2 cellular contexts compared by ENCODE assay signal in the genomic region with DNA sequence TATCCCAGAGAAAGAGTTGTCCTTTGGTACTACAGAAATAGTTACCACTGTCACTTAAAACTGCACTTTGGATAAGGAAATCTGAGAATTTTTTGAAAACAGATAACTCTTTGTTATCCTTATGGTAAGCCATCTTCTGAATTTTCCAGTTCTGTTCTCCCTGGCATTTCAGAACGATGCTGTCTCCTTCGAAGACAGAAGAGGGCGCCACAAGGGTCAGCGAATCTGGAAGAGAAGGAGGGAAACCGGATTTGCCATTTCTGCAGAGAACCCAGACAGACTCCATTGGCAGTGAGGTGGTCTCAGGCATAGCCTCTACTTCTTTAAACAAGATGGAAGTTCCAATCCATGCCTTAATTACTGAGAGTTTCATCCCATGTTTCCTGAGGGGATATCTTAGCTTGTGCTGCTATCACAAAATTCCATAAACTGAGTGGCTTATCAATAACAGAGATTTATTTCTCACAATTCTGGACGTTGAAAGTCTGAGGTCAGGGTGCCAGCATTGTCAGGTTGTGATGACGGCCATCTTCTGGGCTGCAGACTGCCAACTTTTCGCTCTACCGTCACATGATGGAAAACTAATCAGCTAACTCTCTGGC.
TF ChIP-seq lines count a peak whose summit lies in the region.

No MANE protein-coding gene starts in this region.

TF ChIP-seq in Ishikawa, 13 proteins besides CTCF, POLR2A, EP300 and RAD21:
- TF ChIP-seq, protein P1, sequence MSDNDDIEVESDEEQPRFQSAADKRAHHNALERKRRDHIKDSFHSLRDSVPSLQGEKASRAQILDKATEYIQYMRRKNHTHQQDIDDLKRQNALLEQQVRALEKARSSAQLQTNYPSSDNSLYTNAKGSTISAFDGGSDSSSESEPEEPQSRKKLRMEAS (IDR thresholded peaks at IDR 0.05): no peak
- TF ChIP-seq, protein P2, sequence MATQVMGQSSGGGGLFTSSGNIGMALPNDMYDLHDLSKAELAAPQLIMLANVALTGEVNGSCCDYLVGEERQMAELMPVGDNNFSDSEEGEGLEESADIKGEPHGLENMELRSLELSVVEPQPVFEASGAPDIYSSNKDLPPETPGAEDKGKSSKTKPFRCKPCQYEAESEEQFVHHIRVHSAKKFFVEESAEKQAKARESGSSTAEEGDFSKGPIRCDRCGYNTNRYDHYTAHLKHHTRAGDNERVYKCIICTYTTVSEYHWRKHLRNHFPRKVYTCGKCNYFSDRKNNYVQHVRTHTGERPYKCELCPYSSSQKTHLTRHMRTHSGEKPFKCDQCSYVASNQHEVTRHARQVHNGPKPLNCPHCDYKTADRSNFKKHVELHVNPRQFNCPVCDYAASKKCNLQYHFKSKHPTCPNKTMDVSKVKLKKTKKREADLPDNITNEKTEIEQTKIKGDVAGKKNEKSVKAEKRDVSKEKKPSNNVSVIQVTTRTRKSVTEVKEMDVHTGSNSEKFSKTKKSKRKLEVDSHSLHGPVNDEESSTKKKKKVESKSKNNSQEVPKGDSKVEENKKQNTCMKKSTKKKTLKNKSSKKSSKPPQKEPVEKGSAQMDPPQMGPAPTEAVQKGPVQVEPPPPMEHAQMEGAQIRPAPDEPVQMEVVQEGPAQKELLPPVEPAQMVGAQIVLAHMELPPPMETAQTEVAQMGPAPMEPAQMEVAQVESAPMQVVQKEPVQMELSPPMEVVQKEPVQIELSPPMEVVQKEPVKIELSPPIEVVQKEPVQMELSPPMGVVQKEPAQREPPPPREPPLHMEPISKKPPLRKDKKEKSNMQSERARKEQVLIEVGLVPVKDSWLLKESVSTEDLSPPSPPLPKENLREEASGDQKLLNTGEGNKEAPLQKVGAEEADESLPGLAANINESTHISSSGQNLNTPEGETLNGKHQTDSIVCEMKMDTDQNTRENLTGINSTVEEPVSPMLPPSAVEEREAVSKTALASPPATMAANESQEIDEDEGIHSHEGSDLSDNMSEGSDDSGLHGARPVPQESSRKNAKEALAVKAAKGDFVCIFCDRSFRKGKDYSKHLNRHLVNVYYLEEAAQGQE (IDR thresholded peaks at IDR 0.05; ENCODE audit: low read depth): no peak
- TF ChIP-seq, protein P3, sequence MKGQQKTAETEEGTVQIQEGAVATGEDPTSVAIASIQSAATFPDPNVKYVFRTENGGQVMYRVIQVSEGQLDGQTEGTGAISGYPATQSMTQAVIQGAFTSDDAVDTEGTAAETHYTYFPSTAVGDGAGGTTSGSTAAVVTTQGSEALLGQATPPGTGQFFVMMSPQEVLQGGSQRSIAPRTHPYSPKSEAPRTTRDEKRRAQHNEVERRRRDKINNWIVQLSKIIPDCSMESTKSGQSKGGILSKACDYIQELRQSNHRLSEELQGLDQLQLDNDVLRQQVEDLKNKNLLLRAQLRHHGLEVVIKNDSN (IDR thresholded peaks at IDR 0.05): no peak
- TF ChIP-seq TEAD4 (IDR thresholded peaks at IDR 0.05) (no peak), TCF12 (IDR thresholded peaks at IDR 0.05; ENCODE audit: low read depth) (no peak), FOXM1 (IDR thresholded peaks at IDR 0.05; ENCODE audit: borderline replicate concordance, low read depth) (no peak), CEBPB (IDR thresholded peaks at IDR 0.05) (no peak), YY1 (IDR thresholded peaks at IDR 0.05; ENCODE audit: low read depth) (no peak), ZBTB7A (IDR thresholded peaks at IDR 0.05; ENCODE audit: low read depth) (no peak), NFIC (IDR thresholded peaks at IDR 0.05) (no peak), TAF1 (IDR thresholded peaks at IDR 0.05; ENCODE audit: low read depth) (no peak), CREB1 (IDR thresholded peaks at IDR 0.05; ENCODE audit: low read depth) (no peak), EGR1 (IDR thresholded peaks at IDR 0.05) (no peak)

TF ChIP-seq in K562, 482 proteins besides CTCF, POLR2A, EP300 and RAD21:
- TF ChIP-seq, protein P4, sequence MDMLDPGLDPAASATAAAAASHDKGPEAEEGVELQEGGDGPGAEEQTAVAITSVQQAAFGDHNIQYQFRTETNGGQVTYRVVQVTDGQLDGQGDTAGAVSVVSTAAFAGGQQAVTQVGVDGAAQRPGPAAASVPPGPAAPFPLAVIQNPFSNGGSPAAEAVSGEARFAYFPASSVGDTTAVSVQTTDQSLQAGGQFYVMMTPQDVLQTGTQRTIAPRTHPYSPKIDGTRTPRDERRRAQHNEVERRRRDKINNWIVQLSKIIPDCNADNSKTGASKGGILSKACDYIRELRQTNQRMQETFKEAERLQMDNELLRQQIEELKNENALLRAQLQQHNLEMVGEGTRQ (CRISPR knock-in tag; IDR thresholded peaks at IDR 0.05): no peak
- no peak for TF ChIP-seq TCF3 (CRISPR knock-in tag; IDR thresholded peaks at IDR 0.05)
- TF ChIP-seq FOXK1 (CRISPR knock-in tag; IDR thresholded peaks at IDR 0.05; ENCODE audit: borderline replicate concordance): no peak
- TF ChIP-seq, protein P5, sequence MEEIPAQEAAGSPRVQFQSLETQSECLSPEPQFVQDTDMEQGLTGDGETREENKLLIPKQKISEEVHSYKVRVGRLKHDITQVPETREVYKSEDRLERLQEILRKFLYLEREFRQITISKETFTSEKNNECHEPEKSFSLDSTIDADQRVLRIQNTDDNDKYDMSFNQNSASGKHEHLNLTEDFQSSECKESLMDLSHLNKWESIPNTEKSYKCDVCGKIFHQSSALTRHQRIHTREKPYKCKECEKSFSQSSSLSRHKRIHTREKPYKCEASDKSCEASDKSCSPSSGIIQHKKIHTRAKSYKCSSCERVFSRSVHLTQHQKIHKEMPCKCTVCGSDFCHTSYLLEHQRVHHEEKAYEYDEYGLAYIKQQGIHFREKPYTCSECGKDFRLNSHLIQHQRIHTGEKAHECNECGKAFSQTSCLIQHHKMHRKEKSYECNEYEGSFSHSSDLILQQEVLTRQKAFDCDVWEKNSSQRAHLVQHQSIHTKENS (CRISPR knock-in tag; IDR thresholded peaks at IDR 0.05): no peak
- TF ChIP-seq PYGO2 (tag; IDR thresholded peaks at IDR 0.05): no peak
- no peak for TF ChIP-seq ZFP30 (CRISPR knock-in tag; IDR thresholded peaks at IDR 0.05; ENCODE audit: borderline replicate concordance)
- TF ChIP-seq, protein P6, sequence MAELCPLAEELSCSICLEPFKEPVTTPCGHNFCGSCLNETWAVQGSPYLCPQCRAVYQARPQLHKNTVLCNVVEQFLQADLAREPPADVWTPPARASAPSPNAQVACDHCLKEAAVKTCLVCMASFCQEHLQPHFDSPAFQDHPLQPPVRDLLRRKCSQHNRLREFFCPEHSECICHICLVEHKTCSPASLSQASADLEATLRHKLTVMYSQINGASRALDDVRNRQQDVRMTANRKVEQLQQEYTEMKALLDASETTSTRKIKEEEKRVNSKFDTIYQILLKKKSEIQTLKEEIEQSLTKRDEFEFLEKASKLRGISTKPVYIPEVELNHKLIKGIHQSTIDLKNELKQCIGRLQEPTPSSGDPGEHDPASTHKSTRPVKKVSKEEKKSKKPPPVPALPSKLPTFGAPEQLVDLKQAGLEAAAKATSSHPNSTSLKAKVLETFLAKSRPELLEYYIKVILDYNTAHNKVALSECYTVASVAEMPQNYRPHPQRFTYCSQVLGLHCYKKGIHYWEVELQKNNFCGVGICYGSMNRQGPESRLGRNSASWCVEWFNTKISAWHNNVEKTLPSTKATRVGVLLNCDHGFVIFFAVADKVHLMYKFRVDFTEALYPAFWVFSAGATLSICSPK (IDR thresholded peaks at IDR 0.05; ENCODE audit: borderline replicate concordance): no peak
- TF ChIP-seq SLC30A9 (CRISPR knock-in tag; IDR thresholded peaks at IDR 0.05): no peak
- TF ChIP-seq PCBP1 (IDR thresholded peaks at IDR 0.05; ENCODE audit: low read depth, low read length, poor library complexity, severe bottlenecking): no peak
- no peak for TF ChIP-seq ILF3 (IDR thresholded peaks at IDR 0.05; ENCODE audit: borderline replicate concordance)
- TF ChIP-seq, protein P7, sequence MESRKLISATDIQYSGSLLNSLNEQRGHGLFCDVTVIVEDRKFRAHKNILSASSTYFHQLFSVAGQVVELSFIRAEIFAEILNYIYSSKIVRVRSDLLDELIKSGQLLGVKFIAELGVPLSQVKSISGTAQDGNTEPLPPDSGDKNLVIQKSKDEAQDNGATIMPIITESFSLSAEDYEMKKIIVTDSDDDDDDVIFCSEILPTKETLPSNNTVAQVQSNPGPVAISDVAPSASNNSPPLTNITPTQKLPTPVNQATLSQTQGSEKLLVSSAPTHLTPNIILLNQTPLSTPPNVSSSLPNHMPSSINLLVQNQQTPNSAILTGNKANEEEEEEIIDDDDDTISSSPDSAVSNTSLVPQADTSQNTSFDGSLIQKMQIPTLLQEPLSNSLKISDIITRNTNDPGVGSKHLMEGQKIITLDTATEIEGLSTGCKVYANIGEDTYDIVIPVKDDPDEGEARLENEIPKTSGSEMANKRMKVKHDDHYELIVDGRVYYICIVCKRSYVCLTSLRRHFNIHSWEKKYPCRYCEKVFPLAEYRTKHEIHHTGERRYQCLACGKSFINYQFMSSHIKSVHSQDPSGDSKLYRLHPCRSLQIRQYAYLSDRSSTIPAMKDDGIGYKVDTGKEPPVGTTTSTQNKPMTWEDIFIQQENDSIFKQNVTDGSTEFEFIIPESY (CRISPR knock-in tag; IDR thresholded peaks at IDR 0.05): no peak
- TF ChIP-seq HOXB6 (CRISPR knock-in tag; IDR thresholded peaks at IDR 0.05; ENCODE audit: borderline replicate concordance): no peak
- TF ChIP-seq NONO (IDR thresholded peaks at IDR 0.05; ENCODE audit: low read depth in 2 of 2, low read length in 1 of 2): no peak
- no peak for TF ChIP-seq RB1 (IDR thresholded peaks at IDR 0.05; ENCODE audit: low read depth)
